ENCODE assay signal across 3 cellular contexts in the genomic region with DNA sequence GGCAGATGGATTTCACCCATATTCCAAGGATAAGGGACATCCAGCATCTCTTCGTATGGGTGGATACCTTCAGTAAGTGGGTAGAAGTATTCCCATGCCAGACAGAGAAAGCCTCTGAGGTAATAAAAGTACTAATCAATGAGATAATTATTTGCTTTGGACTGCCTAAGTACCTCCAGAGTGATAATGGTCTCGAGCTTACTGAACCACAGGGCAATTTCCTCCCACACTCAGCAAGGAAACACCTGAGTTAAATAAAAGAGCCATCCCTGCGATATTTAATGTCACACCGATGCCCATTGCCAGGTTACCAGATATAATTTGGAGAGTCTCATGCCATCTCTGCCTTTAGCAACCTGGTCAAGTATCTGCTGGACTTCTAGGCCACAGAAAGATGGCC.
TF ChIP-seq lines count a peak whose summit lies in the region.

No MANE protein-coding gene starts in this region.

TF ChIP-seq in liver, 16 proteins besides CTCF, POLR2A, EP300 and RAD21:
- TF ChIP-seq REST (IDR thresholded peaks at IDR 0.05) (peak; percentile 95), ATF3 (IDR thresholded peaks at IDR 0.05) (no peak), RXRA (IDR thresholded peaks at IDR 0.05) (peak in 1 of 2 donors; percentile 60), HNF4A (conservative IDR thresholded peaks at IDR 0.05) (peak in 1 of 2 donors; percentile 53)

TF ChIP-seq in HepG2, 621 proteins besides CTCF, POLR2A, EP300 and RAD21:
- TF ChIP-seq DBP (CRISPR knock-in tag; IDR thresholded peaks at IDR 0.05; ENCODE audit: not compliant biosample characterization) (no peak), ZEB1 (IDR thresholded peaks at IDR 0.05; ENCODE audit: insufficient replicate concordance, low read depth) (no peak), MAFF (IDR thresholded peaks at IDR 0.05; ENCODE audit: low read depth, low read length) (no peak), SUZ12 (IDR thresholded peaks at IDR 0.05; ENCODE audit: low read depth, low read length) (no peak), NFE2L1 (CRISPR knock-in tag; IDR thresholded peaks at IDR 0.05; ENCODE audit: borderline replicate concordance) (no peak)
TF ChIP-seq in HepG2: peak in this region for 0.

TF ChIP-seq in GM12878, 131 proteins besides CTCF, POLR2A, EP300 and RAD21:
- TF ChIP-seq BCL11A (IDR thresholded peaks at IDR 0.05; ENCODE audit: low read depth, low read length) (no peak), ZNF24 (IDR thresholded peaks at IDR 0.05) (no peak), REST (IDR thresholded peaks at IDR 0.05; ENCODE audit: low read depth, low read length) (no peak), IRF3 (IDR thresholded peaks at IDR 0.05) (no peak), DPF2 (IDR thresholded peaks at IDR 0.05) (no peak), E2F4 (IDR thresholded peaks at IDR 0.05; ENCODE audit: low read depth, low read length) (no peak), MEF2A (IDR thresholded peaks at IDR 0.05; ENCODE audit: insufficient read depth, low read depth, low read length) (no peak), CHD4 (IDR thresholded peaks at IDR 0.05) (no peak), CBX3 (IDR thresholded peaks at IDR 0.05; ENCODE audit: borderline replicate concordance, low read depth) (no peak), E2F8 (IDR thresholded peaks at IDR 0.05; ENCODE audit: low read depth, partially characterized antibody) (no peak), MYC (IDR thresholded peaks at IDR 0.05; ENCODE audit: insufficient read depth, insufficient read length, insufficient replicate concordance, low read length, severe bottlenecking) (no peak), ATF3 (IDR thresholded peaks at IDR 0.05; ENCODE audit: borderline replicate concordance, extremely low read depth, low read depth, low read length) (no peak), ZZZ3 (IDR thresholded peaks at IDR 0.05; ENCODE audit: control insufficient read depth, insufficient read length, low read depth) (no peak), RAD51 (IDR thresholded peaks at IDR 0.05) (no peak), ZNF384 (IDR thresholded peaks at IDR 0.05; ENCODE audit: borderline replicate concordance, low read depth, low read length) (no peak), CHD1 (IDR thresholded peaks at IDR 0.05; ENCODE audit: low read depth, low read length) (no peak), NFXL1 (IDR thresholded peaks at IDR 0.05; ENCODE audit: borderline replicate concordance) (no peak)
- TF ChIP-seq, protein P1, sequence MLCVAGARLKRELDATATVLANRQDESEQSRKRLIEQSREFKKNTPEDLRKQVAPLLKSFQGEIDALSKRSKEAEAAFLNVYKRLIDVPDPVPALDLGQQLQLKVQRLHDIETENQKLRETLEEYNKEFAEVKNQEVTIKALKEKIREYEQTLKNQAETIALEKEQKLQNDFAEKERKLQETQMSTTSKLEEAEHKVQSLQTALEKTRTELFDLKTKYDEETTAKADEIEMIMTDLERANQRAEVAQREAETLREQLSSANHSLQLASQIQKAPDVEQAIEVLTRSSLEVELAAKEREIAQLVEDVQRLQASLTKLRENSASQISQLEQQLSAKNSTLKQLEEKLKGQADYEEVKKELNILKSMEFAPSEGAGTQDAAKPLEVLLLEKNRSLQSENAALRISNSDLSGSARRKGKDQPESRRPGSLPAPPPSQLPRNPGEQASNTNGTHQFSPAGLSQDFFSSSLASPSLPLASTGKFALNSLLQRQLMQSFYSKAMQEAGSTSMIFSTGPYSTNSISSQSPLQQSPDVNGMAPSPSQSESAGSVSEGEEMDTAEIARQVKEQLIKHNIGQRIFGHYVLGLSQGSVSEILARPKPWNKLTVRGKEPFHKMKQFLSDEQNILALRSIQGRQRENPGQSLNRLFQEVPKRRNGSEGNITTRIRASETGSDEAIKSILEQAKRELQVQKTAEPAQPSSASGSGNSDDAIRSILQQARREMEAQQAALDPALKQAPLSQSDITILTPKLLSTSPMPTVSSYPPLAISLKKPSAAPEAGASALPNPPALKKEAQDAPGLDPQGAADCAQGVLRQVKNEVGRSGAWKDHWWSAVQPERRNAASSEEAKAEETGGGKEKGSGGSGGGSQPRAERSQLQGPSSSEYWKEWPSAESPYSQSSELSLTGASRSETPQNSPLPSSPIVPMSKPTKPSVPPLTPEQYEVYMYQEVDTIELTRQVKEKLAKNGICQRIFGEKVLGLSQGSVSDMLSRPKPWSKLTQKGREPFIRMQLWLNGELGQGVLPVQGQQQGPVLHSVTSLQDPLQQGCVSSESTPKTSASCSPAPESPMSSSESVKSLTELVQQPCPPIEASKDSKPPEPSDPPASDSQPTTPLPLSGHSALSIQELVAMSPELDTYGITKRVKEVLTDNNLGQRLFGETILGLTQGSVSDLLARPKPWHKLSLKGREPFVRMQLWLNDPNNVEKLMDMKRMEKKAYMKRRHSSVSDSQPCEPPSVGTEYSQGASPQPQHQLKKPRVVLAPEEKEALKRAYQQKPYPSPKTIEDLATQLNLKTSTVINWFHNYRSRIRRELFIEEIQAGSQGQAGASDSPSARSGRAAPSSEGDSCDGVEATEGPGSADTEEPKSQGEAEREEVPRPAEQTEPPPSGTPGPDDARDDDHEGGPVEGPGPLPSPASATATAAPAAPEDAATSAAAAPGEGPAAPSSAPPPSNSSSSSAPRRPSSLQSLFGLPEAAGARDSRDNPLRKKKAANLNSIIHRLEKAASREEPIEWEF (IDR thresholded peaks at IDR 0.05; ENCODE audit: insufficient replicate concordance, low read depth, low read length) = no peak
- TF ChIP-seq, protein P2, sequence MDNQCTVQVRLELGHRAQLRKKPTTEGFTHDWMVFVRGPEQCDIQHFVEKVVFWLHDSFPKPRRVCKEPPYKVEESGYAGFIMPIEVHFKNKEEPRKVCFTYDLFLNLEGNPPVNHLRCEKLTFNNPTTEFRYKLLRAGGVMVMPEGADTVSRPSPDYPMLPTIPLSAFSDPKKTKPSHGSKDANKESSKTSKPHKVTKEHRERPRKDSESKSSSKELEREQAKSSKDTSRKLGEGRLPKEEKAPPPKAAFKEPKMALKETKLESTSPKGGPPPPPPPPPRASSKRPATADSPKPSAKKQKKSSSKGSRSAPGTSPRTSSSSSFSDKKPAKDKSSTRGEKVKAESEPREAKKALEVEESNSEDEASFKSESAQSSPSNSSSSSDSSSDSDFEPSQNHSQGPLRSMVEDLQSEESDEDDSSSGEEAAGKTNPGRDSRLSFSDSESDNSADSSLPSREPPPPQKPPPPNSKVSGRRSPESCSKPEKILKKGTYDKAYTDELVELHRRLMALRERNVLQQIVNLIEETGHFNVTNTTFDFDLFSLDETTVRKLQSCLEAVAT (IDR thresholded peaks at IDR 0.05) = no peak
- TF ChIP-seq, protein P3, sequence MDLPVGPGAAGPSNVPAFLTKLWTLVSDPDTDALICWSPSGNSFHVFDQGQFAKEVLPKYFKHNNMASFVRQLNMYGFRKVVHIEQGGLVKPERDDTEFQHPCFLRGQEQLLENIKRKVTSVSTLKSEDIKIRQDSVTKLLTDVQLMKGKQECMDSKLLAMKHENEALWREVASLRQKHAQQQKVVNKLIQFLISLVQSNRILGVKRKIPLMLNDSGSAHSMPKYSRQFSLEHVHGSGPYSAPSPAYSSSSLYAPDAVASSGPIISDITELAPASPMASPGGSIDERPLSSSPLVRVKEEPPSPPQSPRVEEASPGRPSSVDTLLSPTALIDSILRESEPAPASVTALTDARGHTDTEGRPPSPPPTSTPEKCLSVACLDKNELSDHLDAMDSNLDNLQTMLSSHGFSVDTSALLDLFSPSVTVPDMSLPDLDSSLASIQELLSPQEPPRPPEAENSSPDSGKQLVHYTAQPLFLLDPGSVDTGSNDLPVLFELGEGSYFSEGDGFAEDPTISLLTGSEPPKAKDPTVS (IDR thresholded peaks at IDR 0.05; ENCODE audit: low read depth, low read length) = no peak
